ENCODE assay signal across 32 cellular contexts in genomic region chr1:201093561-201093960, GRCh38. TPM values are rescaled to one million over a fixed set of nuclear protein-coding genes. Genes with fewer than 3 reads are reported as not detected.
"Had no signal": no experiment of that assay in that cellular context is flagged by ENCODE, and none has a peak within 500 bp of the region (broad histone marks: within the 10 kb centered on the region; RNA-seq: fewer than 3 reads in every experiment).

No MANE protein-coding gene starts in this region.

- H3K9me3 ChIP-seq: stomach, suprapubic skin, testis, thoracic aorta, thyroid gland, tibial artery, tibial nerve, transverse colon, upper lobe of left lung, upper lobe of right lung, uterus, vagina had no signal

- H3K27me3 ChIP-seq: suprapubic skin, testis, thyroid gland, transverse colon, upper lobe of left lung, upper lobe of right lung, uterus, vagina had no signal

- H3K4me3 Mint-ChIP-seq: stimulated activated effector memory CD8-positive, alpha-beta T cell treated with anti-CD3 and anti-CD28 coated beads, Interleukin-12 subunit alpha, Interleukin-12 subunit beta, amount 100 ng/mL, for 72 hours; stimulated activated memory B cell treated with anti-CD40 and anti-IgM and Interleukin-4, amounts not matched to agents 10 μg/mL and 1 μg/mL and 100 μg/mL, for 72 hours; stimulated activated naive B cell treated with anti-CD40 and anti-IgM and Interleukin-4, amounts not matched to agents 10 μg/mL and 1 μg/mL and 100 μg/mL, for 72 hours; stimulated activated naive CD8-positive, alpha-beta T cell treated with anti-CD3 and anti-CD28 coated beads, Interleukin-15, amount 100 ng/mL, for 72 hours; stimulated activated naive CD8-positive, alpha-beta T cell treated with anti-CD3 and anti-CD28 coated beads, Interleukin-15, Interleukin-2, amounts not matched to agents 100 ng/mL and 50 ng/mL, for 24 hours; type B pancreatic cell had no signal

- H3K27ac Mint-ChIP-seq: stimulated activated effector memory CD8-positive, alpha-beta T cell treated with anti-CD3 and anti-CD28 coated beads, Interleukin-12 subunit alpha, Interleukin-12 subunit beta, amount 100 ng/mL, for 72 hours; stimulated activated memory B cell treated with anti-CD40 and anti-IgM and Interleukin-4, amounts not matched to agents 10 μg/mL and 1 μg/mL and 100 μg/mL, for 72 hours; stimulated activated naive B cell treated with anti-CD40 and anti-IgM and Interleukin-4, amounts not matched to agents 10 μg/mL and 1 μg/mL and 100 μg/mL, for 72 hours; stimulated activated naive CD8-positive, alpha-beta T cell treated with anti-CD3 and anti-CD28 coated beads, Interleukin-15, amount 100 ng/mL, for 72 hours; stimulated activated naive CD8-positive, alpha-beta T cell treated with anti-CD3 and anti-CD28 coated beads, Interleukin-15, Interleukin-2, amounts not matched to agents 100 ng/mL and 50 ng/mL, for 24 hours; type B pancreatic cell had no signal

- H3K36me3 Mint-ChIP-seq: stimulated activated effector memory CD8-positive, alpha-beta T cell treated with anti-CD3 and anti-CD28 coated beads, Interleukin-12 subunit alpha, Interleukin-12 subunit beta, amount 100 ng/mL, for 72 hours; stimulated activated memory B cell treated with anti-CD40 and anti-IgM and Interleukin-4, amounts not matched to agents 10 μg/mL and 1 μg/mL and 100 μg/mL, for 72 hours; stimulated activated naive B cell treated with anti-CD40 and anti-IgM and Interleukin-4, amounts not matched to agents 10 μg/mL and 1 μg/mL and 100 μg/mL, for 72 hours; type B pancreatic cell had no signal

- ATAC-seq: stimulated activated effector memory CD8-positive, alpha-beta T cell treated with anti-CD3 and anti-CD28 coated beads, Interleukin-12 subunit alpha, Interleukin-12 subunit beta, amount 100 ng/mL, for 72 hours; stimulated activated memory B cell treated with anti-CD40 and anti-IgM and Interleukin-4, amounts not matched to agents 10 μg/mL and 1 μg/mL and 100 μg/mL, for 72 hours; stimulated activated naive B cell treated with anti-CD40 and anti-IgM and Interleukin-4, amounts not matched to agents 10 μg/mL and 1 μg/mL and 100 μg/mL, for 72 hours; stimulated activated naive CD8-positive, alpha-beta T cell treated with anti-CD3 and anti-CD28 coated beads, Interleukin-15, amount 100 ng/mL, for 72 hours; stimulated activated naive CD8-positive, alpha-beta T cell treated with anti-CD3 and anti-CD28 coated beads, Interleukin-15, Interleukin-2, amounts not matched to agents 100 U/mL and 50 U/mL, for 24 hours; upper lobe of right lung had no signal

- H3K4me1 ChIP-seq: stomach, thyroid gland, tibial artery, tibial nerve, transverse colon, upper lobe of left lung, upper lobe of right lung, uterus, vagina had no signal

- H3K27ac ChIP-seq: stomach, suprapubic skin, testis, thoracic aorta, thyroid gland, tibial artery, tibial nerve, transverse colon, upper lobe of left lung, upper lobe of right lung, uterus, vagina had no signal

- DNase-seq: stimulated activated CD4-positive, alpha-beta T cell treated with anti-CD3 and anti-CD28 coated beads, Interleukin-2, amount 100 ng/mL, for 48 hours; stimulated activated CD4-positive, alpha-beta T cell treated with anti-CD3 and anti-CD28 coated beads, Interleukin-4, amount 100 ng/mL, for 1 hour; stimulated activated CD4-positive, alpha-beta T cell treated with anti-CD3 and anti-CD28 coated beads, Interleukin-4, amount 100 ng/mL, for 24 hours; stimulated activated CD4-positive, alpha-beta T cell treated with anti-CD3 and anti-CD28 coated beads, Interleukin-4, amount 100 ng/mL, for 4 hours; stimulated activated CD8-positive, alpha-beta memory T cell treated with anti-CD3 and anti-CD28 coated beads, Interleukin-4, amount 100 ng/mL, for 48 hours; stimulated activated naive B cell treated with anti-CD40 and anti-IgM and Interleukin-4, amounts not matched to agents 10 μg/mL and 1 μg/mL and 100 μg/mL, for 72 hours; stimulated activated naive CD4-positive, alpha-beta T cell; stimulated activated naive CD4-positive, alpha-beta T cell treated with Interleukin-2 at 50 U/mL for 16 hours; stimulated activated naive CD8-positive, alpha-beta T cell treated with anti-CD3 and anti-CD28 coated beads, Interleukin-15, amount 100 ng/mL, for 72 hours; stimulated activated naive CD8-positive, alpha-beta T cell treated with anti-CD3 and anti-CD28 coated beads, Interleukin-15, Interleukin-2, amounts not matched to agents 100 U/mL and 50 U/mL, for 24 hours; stomach; substantia nigra; testis; thyroid gland; tibial artery; transverse colon; trophoblast cell; upper lobe of left lung; upper lobe of right lung; uterus had no signal

- H3K4me3 ChIP-seq: stomach, suprapubic skin, testis, thoracic aorta, thyroid gland, tibial artery, tibial nerve, transverse colon, upper lobe of left lung, upper lobe of right lung, uterus, vagina had no signal

- H3K4me1 Mint-ChIP-seq: stimulated activated effector memory CD8-positive, alpha-beta T cell treated with anti-CD3 and anti-CD28 coated beads, Interleukin-12 subunit alpha, Interleukin-12 subunit beta, amount 100 ng/mL, for 72 hours; stimulated activated memory B cell treated with anti-CD40 and anti-IgM and Interleukin-4, amounts not matched to agents 10 μg/mL and 1 μg/mL and 100 μg/mL, for 72 hours; stimulated activated naive CD8-positive, alpha-beta T cell treated with anti-CD3 and anti-CD28 coated beads, Interleukin-15, amount 100 ng/mL, for 72 hours had no signal

- H3K27me3 Mint-ChIP-seq: stimulated activated naive CD8-positive, alpha-beta T cell treated with anti-CD3 and anti-CD28 coated beads, Interleukin-15, Interleukin-2, amounts not matched to agents 100 ng/mL and 50 ng/mL, for 24 hours; type B pancreatic cell had no signal

- H3K36me3 ChIP-seq: stomach, suprapubic skin, thoracic aorta, thyroid gland, tibial artery, tibial nerve, transverse colon, upper lobe of left lung, upper lobe of right lung, uterus, vagina had no signal

- H3K9me3 Mint-ChIP-seq: stimulated activated effector memory CD8-positive, alpha-beta T cell treated with anti-CD3 and anti-CD28 coated beads, Interleukin-12 subunit alpha, Interleukin-12 subunit beta, amount 100 ng/mL, for 72 hours; stimulated activated memory B cell treated with anti-CD40 and anti-IgM and Interleukin-4, amounts not matched to agents 10 μg/mL and 1 μg/mL and 100 μg/mL, for 72 hours; stimulated activated naive B cell treated with anti-CD40 and anti-IgM and Interleukin-4, amounts not matched to agents 10 μg/mL and 1 μg/mL and 100 μg/mL, for 72 hours; stimulated activated naive CD8-positive, alpha-beta T cell treated with anti-CD3 and anti-CD28 coated beads, Interleukin-15, amount 100 ng/mL, for 72 hours; stimulated activated naive CD8-positive, alpha-beta T cell treated with anti-CD3 and anti-CD28 coated beads, Interleukin-15, Interleukin-2, amounts not matched to agents 100 ng/mL and 50 ng/mL, for 24 hours; type B pancreatic cell had no signal

RNA-seq across cellular contexts. Expression of gene CACNA1S, which starts 18.7 kb away (rescaled TPM):
- total RNA-seq: subcutaneous adipose tissue, suprapubic skin, thoracic aorta, thyroid gland, tibial nerve, transverse colon, ureter, vagina had no signal
- polyA plus RNA-seq: stomach, urinary bladder had no signal

RNA-seq across cellular contexts. Expression of gene ASCL5, which starts 33.4 kb away (rescaled TPM):
- total RNA-seq: subcutaneous adipose tissue, suprapubic skin, temporal lobe, thoracic aorta, thyroid gland, tibial nerve, transverse colon, upper lobe of left lung, ureter, urinary bladder, uterus, vagina had no signal
- polyA plus RNA-seq: urinary bladder had no signal
